Comparison of ENCODE assay signal across 1 cellular context in genomic region chr10:30026578-30026977, GRCh38.
TF ChIP-seq lines count a peak whose summit lies in the region.

No MANE protein-coding gene starts in this region.

TF ChIP-seq in K562, 482 proteins besides CTCF, POLR2A, EP300 and RAD21 (continued from another document):
- no peak for TF ChIP-seq KLF1 (tag; IDR thresholded peaks at IDR 0.05)
- TF ChIP-seq ZNF12 (CRISPR knock-in tag; IDR thresholded peaks at IDR 0.05): no peak
- TF ChIP-seq PRDM10 (IDR thresholded peaks at IDR 0.05; ENCODE audit: partially characterized antibody): peak; percentile 37
- TF ChIP-seq SRF (CRISPR knock-in tag; IDR thresholded peaks at IDR 0.05): peak in 1 of 2 experiments; percentile 89; a peak in 2 of 4 replicates
